Comparison of ENCODE assay signal across 16 cellular contexts in genomic region chr16:83661656-83662055, GRCh38.
DNase-seq lines count a peak whose midpoint lies in the region; ATAC-seq, FAIRE-seq and TF ChIP-seq lines count a peak whose summit lies in the region.
"Had no signal": no experiment of that assay in that cellular context is flagged by ENCODE, and none has a peak within 500 bp of the region (broad histone marks: within the 10 kb centered on the region; RNA-seq: fewer than 3 reads in every experiment).

No MANE protein-coding gene starts in this region.

- H3K9me3 ChIP-seq in keratinocyte (ENCODE audit: control insufficient read depth, low read depth, low read length) (no peaks in the 10 kb centered on the region), vagina (no peaks in the 10 kb centered on the region)

- CTCF ChIA-PET in HEK293T (lab: Yijun Ruan, JAX) = no interaction called here

- TF ChIP-seq CTCF in bronchial epithelial cell (IDR thresholded peaks at IDR 0.05; ENCODE audit: insufficient read depth, low read length, severe bottlenecking) = no peak
- no peak for TF ChIP-seq CTCF in keratinocyte (optimal IDR thresholded peaks at IDR 0.05 in 1 of 3, IDR thresholded peaks at IDR 0.05 in 1 of 3, conservative IDR thresholded peaks at IDR 0.05 in 1 of 3; ENCODE audit: extremely low read depth in 1 of 3, insufficient read depth in 2 of 3, low read length in 3 of 3)
- TF ChIP-seq CTCF in vagina (IDR thresholded peaks at IDR 0.05) = no peak

- H3K36me3 ChIP-seq in bronchial epithelial cell (ENCODE audit: control insufficient read depth, insufficient read depth, low read length) = no peaks in the 10 kb centered on the region
- no peaks in the 10 kb centered on the region for H3K36me3 ChIP-seq in keratinocyte (ENCODE audit: control insufficient read depth in 2 of 2, extremely low read depth in 1 of 2, insufficient read depth in 2 of 2, low read length in 2 of 2)
- no peaks in the 10 kb centered on the region for H3K36me3 ChIP-seq in vagina

- no peak for TF ChIP-seq POLR2A in vagina (IDR thresholded peaks at IDR 0.05)

- H3K9ac ChIP-seq in keratinocyte (ENCODE audit: control insufficient read depth, extremely low read depth, insufficient read depth, low read length) = no peak overlapping the region

- intact Hi-C loops in vagina (cut with DNase I) = no loop called here

- no peaks in the 10 kb centered on the region for H3K9me1 ChIP-seq in keratinocyte (ENCODE audit: control insufficient read depth, extremely low read depth, insufficient read depth, low read length)

- no peak overlapping the region for H2AFZ ChIP-seq in keratinocyte (ENCODE audit: control insufficient read depth, low read length)
- H2AFZ ChIP-seq: GM23338 had no signal

- no peaks in the 10 kb centered on the region for H3K27me3 ChIP-seq in bronchial epithelial cell (ENCODE audit: control insufficient read depth, insufficient read depth, low read length)
- H3K27me3 ChIP-seq in keratinocyte (ENCODE audit: control insufficient read depth, extremely low read depth, insufficient read depth, low read length) = no peaks in the 10 kb centered on the region
- no peaks in the 10 kb centered on the region for H3K27me3 ChIP-seq in vagina

- DNase-seq in NCI-H526 (lab: John Stamatoyannopoulos, UW) (peak; percentile 2 to 36), NCI-H526 treated with DMSO at 0.1 percent for 48 hours (lab: John Stamatoyannopoulos, UW) (no peak), RPMI7951 (ENCODE audit: low read depth) (peak; percentile 58), bronchial epithelial cell (ENCODE audit: low read depth) (peak; percentile 89), keratinocyte (ENCODE audit: low read depth, low spot score) (peak; percentile 21), vagina (ENCODE audit: extremely low spot score in 2 of 2) (no peak), HEK293T (ENCODE audit: extremely low spot score) (no peak)
- DNase-seq: Caco-2; CD8-positive, alpha-beta memory T cell; DND-41; H7 had no signal

- ATAC-seq in GM18868 (IDR thresholded peaks at IDR 0.05; ENCODE audit: unreplicated experiment) = no peak
- ATAC-seq: GM12878, GM23338 had no signal

- peak overlapping the region; percentile 38 for H3K4me2 ChIP-seq in keratinocyte (ENCODE audit: control insufficient read depth, extremely low read depth, insufficient read depth, low read depth, low read length)
- H3K4me2 ChIP-seq: GM23338 had no signal

- H3K4me3 ChIP-seq in bronchial epithelial cell (ENCODE audit: low read depth, low read length) (no peak overlapping the region), keratinocyte (ENCODE audit: control insufficient read depth in 2 of 3, extremely low read depth in 1 of 3, insufficient read depth in 2 of 3, low read depth in 1 of 3, low read length in 3 of 3) (no peak overlapping the region), vagina (no peak overlapping the region)
- H3K4me3 ChIP-seq: GM12878, GM23338 had no signal

- no peaks in the 10 kb centered on the region for H3K79me2 ChIP-seq in keratinocyte (ENCODE audit: control insufficient read depth, insufficient read depth, low read length)

- dilution Hi-C loops in keratinocyte (cut with MboI; ENCODE audit: extremely low pct_ligation_motif_present, low sequenced_read_pairs) = no loop called here

- H4K20me1 ChIP-seq in keratinocyte (ENCODE audit: control insufficient read depth, extremely low read depth, insufficient read depth, low read length) = no peaks in the 10 kb centered on the region

- POLR2A ChIA-PET in HEK293T (lab: Yijun Ruan, JAX) = no interaction called here

- H3K27ac ChIP-seq in keratinocyte (ENCODE audit: control insufficient read depth, insufficient read depth, low read length) = no peak overlapping the region
- H3K27ac ChIP-seq in vagina = no peak overlapping the region
- H3K27ac ChIP-seq: 22Rv1 had no signal

- H3K4me1 ChIP-seq in keratinocyte (ENCODE audit: control insufficient read depth, extremely low read depth, insufficient read depth, low read length) (peaks cover 14% of the 10 kb centered on the region), vagina (no peaks in the 10 kb centered on the region)
- H3K4me1 ChIP-seq: Caco-2 had no signal

- FAIRE-seq in bronchial epithelial cell (lab: Jason Lieb, UNC) = peak; percentile 70
- peak; percentile 99 for FAIRE-seq in keratinocyte (lab: Jason Lieb, UNC)
- FAIRE-seq: GM12878, GM18507 had no signal

TF ChIP-seq in HEK293T, 16 proteins besides CTCF, POLR2A, EP300 and RAD21:
- TF ChIP-seq SP1 (IDR thresholded peaks at IDR 0.05) (no peak), FOXK2 (IDR thresholded peaks at IDR 0.05) (no peak), BHLHE40 (IDR thresholded peaks at IDR 0.05; ENCODE audit: borderline replicate concordance) (no peak), PKNOX1 (IDR thresholded peaks at IDR 0.05) (no peak), SUZ12 (IDR thresholded peaks at IDR 0.05) (no peak), L3MBTL2 (conservative IDR thresholded peaks at IDR 0.05) (no peak), ELF4 (IDR thresholded peaks at IDR 0.05) (no peak), FOXA1 (IDR thresholded peaks at IDR 0.05) (no peak), NFRKB (IDR thresholded peaks at IDR 0.05) (no peak), ARNT (IDR thresholded peaks at IDR 0.05) (no peak), LEF1 (IDR thresholded peaks at IDR 0.05; ENCODE audit: borderline replicate concordance) (no peak), ZNF384 (IDR thresholded peaks at IDR 0.05) (no peak), HDGF (IDR thresholded peaks at IDR 0.05; ENCODE audit: borderline replicate concordance) (no peak), CTBP1 (IDR thresholded peaks at IDR 0.05; ENCODE audit: borderline replicate concordance) (no peak), FOXM1 (IDR thresholded peaks at IDR 0.05; ENCODE audit: borderline replicate concordance) (no peak), TARDBP (IDR thresholded peaks at IDR 0.05) (no peak)

Comparison
In these comparisons a context has a peak if more than half of its experiments do, and no peak if none do; other contexts are left out.
1. DNase-seq: peak in NCI-H526 (2 of 2), RPMI7951 (single experiment), bronchial epithelial cell (single experiment) and keratinocyte (single experiment); none in NCI-H526 treated with DMSO at 0.1 percent for 48 hours (single experiment), vagina (0 of 2) and HEK293T (single experiment).